Comparison of ENCODE assay signal across 19 cellular contexts in genomic region chr3:134685881-134686802, GRCh38. TPM values are rescaled to one million over a fixed set of nuclear protein-coding genes. Genes with fewer than 3 reads are reported as not detected.
DNase-seq lines count a peak whose midpoint lies in the region; ATAC-seq and TF ChIP-seq lines count a peak whose summit lies in the region.
"Had no signal": no experiment of that assay in that cellular context is flagged by ENCODE, and none has a peak within 500 bp of the region (broad histone marks: within the 10 kb centered on the region; RNA-seq: fewer than 3 reads in every experiment).

No MANE protein-coding gene starts in this region.

- no peaks in the 10 kb centered on the region for H3K79me2 ChIP-seq in SK-N-SH (ENCODE audit: insufficient read depth)

- WGBS in SK-N-SH (ENCODE audit: low lambda C conversion rate), result 48% methylated on average over 4 of the region's 8 CpGs

- DNase-seq in EH (ENCODE audit: low read depth) (peak; percentile 85), SK-N-SH (no peak), fibroblast of the conjunctiva (ENCODE audit: low read depth) (peak; percentile 38), skeletal muscle cell (ENCODE audit: low read depth) (peak; percentile 83)
- no peak for DNase-seq in stimulated activated naive CD8-positive, alpha-beta T cell treated with anti-CD3 and anti-CD28 coated beads, Interleukin-15, Interleukin-2, amounts not matched to agents 100 U/mL and 50 U/mL, for 24 hours
- DNase-seq: activated B cell treated with CpG ODN at 0.5 μM for 24 hours; anterior cingulate cortex; DMS79; H7; naive thymus-derived CD4-positive, alpha-beta T cell; NCI-H1048; NCI-H69; Peyer's patch; substantia nigra; T-helper 1 cell had no signal

- H3K9ac ChIP-seq in SK-N-SH, result no peak overlapping the region

- no peaks in the 10 kb centered on the region for H3K9me3 ChIP-seq in SK-N-SH
- H3K9me3 ChIP-seq: Peyer's patch had no signal

- H2AFZ ChIP-seq in SK-N-SH (ENCODE audit: low read depth), result no peak overlapping the region

- no peaks in the 10 kb centered on the region for H4K20me1 ChIP-seq in SK-N-SH (ENCODE audit: insufficient read depth)

- TF ChIP-seq EP300 in SK-N-SH (IDR thresholded peaks at IDR 0.05; ENCODE audit: borderline replicate concordance in 1 of 2, low read depth in 1 of 2, low read length in 1 of 2), result no peak

- H3K27ac ChIP-seq in SK-N-SH (ENCODE audit: low read depth in 2 of 2, low read length in 1 of 2), result peak overlapping the region in 1 of 2 experiments; percentile 37; a peak in 2 of 4 replicates
- H3K27ac ChIP-seq: C4-2B, Peyer's patch had no signal

- TF ChIP-seq CTCF in SK-N-SH (IDR thresholded peaks at IDR 0.05), result no peak

- H3F3A ChIP-seq in SK-N-SH (replicated peaks; ENCODE audit: insufficient read depth), result no peaks in the 10 kb centered on the region

- TF ChIP-seq RAD21 in SK-N-SH (IDR thresholded peaks at IDR 0.05; ENCODE audit: low read length), result no peak

- no peaks in the 10 kb centered on the region for H3K9me2 ChIP-seq in SK-N-SH

- H3K4me2 ChIP-seq in SK-N-SH, result peak overlapping the region; percentile 29; the same call in 1 of the 2 replicates

- no peaks in the 10 kb centered on the region for H3K36me3 ChIP-seq in SK-N-SH (replicated peaks in 1 of 2; ENCODE audit: control insufficient read depth in 1 of 2, insufficient read depth in 2 of 2, low read length in 1 of 2)
- H3K36me3 ChIP-seq: Peyer's patch had no signal

- CTCF ChIA-PET in SK-N-SH (lab: Yijun Ruan, JAX), result no interaction called here

- 0 out of 4 replicates have a peak, but pooled peaks cover 0 to 10% of the 10 kb centered on the region in 2 experiments for H3K4me1 ChIP-seq in SK-N-SH (ENCODE audit: control insufficient read depth in 1 of 2, insufficient read depth in 2 of 2, low read depth in 1 of 2, low read length in 1 of 2)
- H3K4me1 ChIP-seq: Peyer's patch had no signal

- H3K4me3 ChIP-seq in SK-N-SH (ENCODE audit: low read depth in 2 of 2, low read length in 1 of 2) (no peak overlapping the region), skeletal muscle cell (ENCODE audit: low read depth, low read length) (no peak overlapping the region)
- H3K4me3 ChIP-seq: Peyer's patch had no signal

- ATAC-seq in stimulated activated naive CD8-positive, alpha-beta T cell treated with anti-CD3 and anti-CD28 coated beads, Interleukin-15, Interleukin-2, amounts not matched to agents 100 U/mL and 50 U/mL, for 24 hours, result no peak
- no peak for ATAC-seq in HG03135 (IDR thresholded peaks at IDR 0.05; ENCODE audit: unreplicated experiment)
- ATAC-seq in HG03095 (IDR thresholded peaks at IDR 0.05; ENCODE audit: unreplicated experiment), result no peak
- ATAC-seq in HG03025 (IDR thresholded peaks at IDR 0.05; ENCODE audit: low FRiP score, unreplicated experiment), result no peak
- ATAC-seq: naive thymus-derived CD4-positive, alpha-beta T cell had no signal

- no peaks in the 10 kb centered on the region for H3K27me3 ChIP-seq in SK-N-SH (ENCODE audit: insufficient read depth)
- H3K27me3 ChIP-seq: Peyer's patch had no signal

- POLR2A ChIA-PET in SK-N-SH (lab: Yijun Ruan, JAX), result no interaction called here

TF ChIP-seq in SK-N-SH, 30 proteins besides CTCF, POLR2A, EP300 and RAD21:
- TF ChIP-seq TCF12 (IDR thresholded peaks at IDR 0.05), result 0 out of 2 replicates have a peak, but pooled peaks have one; percentile 13
- TF ChIP-seq NFIC (IDR thresholded peaks at IDR 0.05; ENCODE audit: borderline replicate concordance), result no peak
- peak; percentile 52; the same call in 1 of the 2 replicates for TF ChIP-seq FOSL2 (IDR thresholded peaks at IDR 0.05; ENCODE audit: borderline replicate concordance, low read depth)

RNA-seq across cellular contexts. Expression of gene KY, which starts 35.3 kb away (rescaled TPM):
- polyA plus RNA-seq in SK-N-SH (2012; rRNA removed), result 1.9 and 2.4 TPM in 2 replicates
- 1.2 and 1.4 TPM in 2 replicates for polyA plus RNA-seq in SK-N-SH (2012; cell fraction: cytosol; rRNA removed)
- polyA plus RNA-seq in SK-N-SH (2012; cell fraction: nucleus; rRNA removed), result 3.1 and 3.3 TPM in 2 replicates
- polyA plus RNA-seq: naive thymus-derived CD4-positive, alpha-beta T cell had no signal

Comparison
In these comparisons a context has a peak if more than half of its experiments do, and no peak if none do; other contexts are left out.
1. DNase-seq: peak in EH (single experiment), fibroblast of the conjunctiva (single experiment) and skeletal muscle cell (single experiment); none in SK-N-SH (single experiment) and stimulated activated naive CD8-positive, alpha-beta T cell treated with anti-CD3 and anti-CD28 coated beads, Interleukin-15, Interleukin-2, amounts not matched to agents 100 U/mL and 50 U/mL, for 24 hours (single experiment).